Comparison of ENCODE assay signal across 8 cellular contexts in the genomic region with DNA sequence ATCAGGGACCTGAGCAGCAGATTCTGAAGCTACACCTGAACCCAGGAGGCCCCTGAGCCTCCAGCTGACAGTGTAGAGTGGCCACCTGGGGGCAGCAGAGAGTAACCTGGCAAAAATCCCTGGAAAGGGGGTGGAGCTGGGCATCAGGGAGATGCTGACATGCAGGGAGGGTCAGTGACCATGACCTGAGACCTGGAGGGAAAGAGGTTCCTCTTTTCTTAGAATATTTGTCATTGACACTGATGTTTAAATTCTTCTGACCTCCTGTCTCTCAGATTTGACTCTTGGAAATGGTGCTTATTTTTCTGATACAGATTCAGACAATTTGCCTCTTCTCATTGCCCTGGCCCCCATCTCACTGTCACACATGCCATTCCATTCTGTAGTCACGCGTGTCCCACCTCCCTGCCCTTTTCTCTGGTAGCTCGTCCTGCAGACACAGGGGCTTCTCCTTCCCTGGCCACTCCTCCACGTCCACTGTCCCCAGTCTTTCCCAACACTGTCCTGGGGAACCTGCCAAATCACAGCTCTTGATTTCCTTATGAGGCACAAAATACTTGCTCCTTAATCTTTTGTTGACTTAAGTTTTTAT.
DNase-seq lines count a peak whose midpoint lies in the region; ATAC-seq and TF ChIP-seq lines count a peak whose summit lies in the region.

No MANE protein-coding gene starts in this region.

- H3K27ac ChIP-seq in SJSA1, result no peak overlapping the region

- H3K36me3 Mint-ChIP-seq in activated naive CD8-positive, alpha-beta T cell treated with anti-CD3 and anti-CD28 coated beads, Interleukin-2, amount 50 U/mL, for 24 hours (ENCODE audit: low read depth), result no peaks in the 10 kb centered on the region

- no peak for ATAC-seq in activated naive CD8-positive, alpha-beta T cell treated with anti-CD3 and anti-CD28 coated beads, Interleukin-2, amount 50 U/mL, for 24 hours
- ATAC-seq in HG02759 (IDR thresholded peaks at IDR 0.05; ENCODE audit: unreplicated experiment), result no peak

- no peaks in the 10 kb centered on the region for H3K36me3 ChIP-seq in BJ (ENCODE audit: control insufficient read depth, insufficient read depth, low read length)
- no peaks in the 10 kb centered on the region for H3K36me3 ChIP-seq in SJSA1

- DNase-seq in BJ (ENCODE audit: low read depth) (no peak), GM19240 (ENCODE audit: insufficient read length, low spot score) (peak; percentile 20), SJSA1 (ENCODE audit: low read depth in 1 of 2, low spot score in 2 of 2) (peak; percentile 33 to 59), inferior parietal cortex (ENCODE audit: extremely low spot score) (peak; percentile 69), putamen (ENCODE audit: low spot score) (no peak)
- DNase-seq in activated naive CD8-positive, alpha-beta T cell treated with anti-CD3 and anti-CD28 coated beads, Interleukin-2, amount 50 U/mL, for 24 hours, result peak; percentile 63
- DNase-seq in stimulated activated CD4-positive, alpha-beta T cell treated with anti-CD3 and anti-CD28 coated beads, Interleukin-4, amount 100 ng/mL, for 4 hours, result peak; percentile 14 to 43

- peaks cover 2% of the 10 kb centered on the region for H3K27me3 Mint-ChIP-seq in activated naive CD8-positive, alpha-beta T cell treated with anti-CD3 and anti-CD28 coated beads, Interleukin-2, amount 50 U/mL, for 24 hours

- peaks cover 7% of the 10 kb centered on the region for H3K4me1 Mint-ChIP-seq in activated naive CD8-positive, alpha-beta T cell treated with anti-CD3 and anti-CD28 coated beads, Interleukin-2, amount 50 U/mL, for 24 hours

- peak; percentile 79 for TF ChIP-seq CTCF in BJ (IDR thresholded peaks at IDR 0.05; ENCODE audit: insufficient read depth, low read depth, low read length)

- no peaks in the 10 kb centered on the region for H3K4me1 ChIP-seq in SJSA1 (replicated peaks)

- H3K27me3 ChIP-seq in BJ (ENCODE audit: control insufficient read depth, insufficient read depth, low read length), result no peaks in the 10 kb centered on the region; the same call in 1 of the 2 replicates
- H3K27me3 ChIP-seq in SJSA1 (replicated peaks), result 0 out of 2 replicates have a peak, but pooled peaks cover 6% of the 10 kb centered on the region

- no peak overlapping the region for H3K4me3 Mint-ChIP-seq in activated naive CD8-positive, alpha-beta T cell treated with anti-CD3 and anti-CD28 coated beads, Interleukin-2, amount 50 U/mL, for 24 hours

- POLR2A ChIA-PET in BJ (lab: Charles Lee), result no interaction called here

- H3K9me3 ChIP-seq in SJSA1 (replicated peaks), result no peaks in the 10 kb centered on the region

- CTCF ChIA-PET in BJ (lab: Yijun Ruan, JAX), result interaction anchor here (0.8 to 2.8 kb wide), 11 partner anchors 10 to 190 kb away, joined by 3 to 12 read pairs (median 4); no protein-coding TSS in a partner anchor

- H3K4me3 ChIP-seq in BJ (ENCODE audit: low read depth, low read length) (no peak overlapping the region), SJSA1 (no peak overlapping the region)

- H3K27ac Mint-ChIP-seq in activated naive CD8-positive, alpha-beta T cell treated with anti-CD3 and anti-CD28 coated beads, Interleukin-2, amount 50 U/mL, for 24 hours, result no peak overlapping the region

- no peaks in the 10 kb centered on the region for H3K9me3 Mint-ChIP-seq in activated naive CD8-positive, alpha-beta T cell treated with anti-CD3 and anti-CD28 coated beads, Interleukin-2, amount 50 U/mL, for 24 hours

Comparison
In these comparisons a context has a peak if more than half of its experiments do, and no peak if none do; other contexts are left out.
1. DNase-seq: peak in GM19240 (single experiment), SJSA1 (2 of 2), activated naive CD8-positive, alpha-beta T cell treated with anti-CD3 and anti-CD28 coated beads, Interleukin-2, amount 50 U/mL, for 24 hours (single experiment), inferior parietal cortex (single experiment) and stimulated activated CD4-positive, alpha-beta T cell treated with anti-CD3 and anti-CD28 coated beads, Interleukin-4, amount 100 ng/mL, for 4 hours (2 of 2); none in BJ (single experiment) and putamen (single experiment).